In genomic region chrX:53284684-53285447, GRCh38 we compare ENCODE assay signal across 1 cellular context.
TF ChIP-seq lines count a peak whose summit lies in the region.

No MANE protein-coding gene starts in this region.

TF ChIP-seq in GM23338, 12 proteins besides CTCF, POLR2A, EP300 and RAD21 (continued from another document):
- TF ChIP-seq REST (IDR thresholded peaks at IDR 0.05; ENCODE audit: unreplicated experiment) (no peak), CREB1 (CRISPR knock-in tag; IDR thresholded peaks at IDR 0.05; ENCODE audit: low read depth) (no peak), STAT1 (IDR thresholded peaks at IDR 0.05; ENCODE audit: unreplicated experiment) (no peak), ZNF331 (CRISPR knock-in tag; IDR thresholded peaks at IDR 0.05; ENCODE audit: low read depth) (no peak), NANOG (IDR thresholded peaks at IDR 0.05; ENCODE audit: borderline replicate concordance) (no peak), ZNF462 (CRISPR knock-in tag; IDR thresholded peaks at IDR 0.05) (no peak), EZH2 (IDR thresholded peaks at IDR 0.05; ENCODE audit: low read depth, unreplicated experiment) (no peak)
